In the genomic region with DNA sequence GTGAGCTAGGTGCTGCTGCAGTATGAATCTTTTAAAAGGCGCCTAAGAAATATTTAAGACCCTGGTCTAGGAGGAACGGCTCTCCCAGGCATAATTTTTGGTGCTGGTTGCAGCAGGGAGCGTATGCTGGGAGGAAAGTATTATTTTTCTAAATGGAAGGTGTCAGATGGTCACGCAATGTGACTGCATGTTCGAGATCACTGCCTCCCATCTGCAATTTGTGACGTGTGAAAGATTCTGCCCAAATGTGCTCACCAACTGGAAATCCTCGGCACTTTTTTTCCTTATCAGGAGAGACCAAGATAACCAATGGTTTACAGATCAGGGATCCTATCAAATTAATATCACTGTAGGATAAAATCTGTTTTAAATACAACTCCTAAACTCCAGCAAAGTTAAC, we compare ENCODE assay signal across 12 cellular contexts.
"Had no signal": no experiment of that assay in that cellular context is flagged by ENCODE, and none has a peak within 500 bp of the region (broad histone marks: within the 10 kb centered on the region; RNA-seq: fewer than 3 reads in every experiment).

No MANE protein-coding gene starts in this region.

- H3K27me3 Mint-ChIP-seq: activated naive CD8-positive, alpha-beta T cell treated with anti-CD3 and anti-CD28 coated beads, Interleukin-2, amount 10 ng/mL, durations not matched to agents 7 days and 5 days had no signal

- H3K36me3 Mint-ChIP-seq: activated naive CD8-positive, alpha-beta T cell treated with anti-CD3 and anti-CD28 coated beads, Interleukin-2, amount 10 ng/mL, durations not matched to agents 7 days and 5 days had no signal

- ATAC-seq: foreskin keratinocyte, lower lobe of right lung had no signal

- H3K4me1 Mint-ChIP-seq: activated naive CD8-positive, alpha-beta T cell treated with anti-CD3 and anti-CD28 coated beads, Interleukin-2, amount 10 ng/mL, durations not matched to agents 7 days and 5 days had no signal

- H3K9me3 ChIP-seq: lower lobe of right lung, neutrophil, upper lobe of left lung had no signal

- H3K27me3 ChIP-seq: foreskin keratinocyte, neutrophil, upper lobe of left lung had no signal

- H3K27ac Mint-ChIP-seq: activated naive CD8-positive, alpha-beta T cell treated with anti-CD3 and anti-CD28 coated beads, Interleukin-2, amount 10 ng/mL, durations not matched to agents 7 days and 5 days had no signal

- H3K27ac ChIP-seq: foreskin keratinocyte, lower lobe of right lung, neutrophil, upper lobe of left lung had no signal

- H3K4me3 Mint-ChIP-seq: activated naive CD8-positive, alpha-beta T cell treated with anti-CD3 and anti-CD28 coated beads, Interleukin-2, amount 10 ng/mL, durations not matched to agents 7 days and 5 days had no signal

- H3K4me3 ChIP-seq: lower lobe of right lung, upper lobe of left lung had no signal

- H3K4me1 ChIP-seq: foreskin keratinocyte, lower lobe of right lung, upper lobe of left lung had no signal

- DNase-seq: activated CD4-positive, CD25-positive, alpha-beta regulatory T cell treated with anti-CD3 and anti-CD28 coated beads, Interleukin-2, amount 50 U/mL, for 72 hours; activated naive CD4-positive, alpha-beta T cell; activated naive CD8-positive, alpha-beta T cell treated with anti-CD3 and anti-CD28 coated beads, Interleukin-2, amount 10 ng/mL, durations not matched to agents 7 days and 5 days; activated T-cell treated with anti-CD3 and anti-CD28 coated beads for 4 hours; effector memory CD4-positive, alpha-beta T cell; foreskin keratinocyte; head of caudate nucleus; lower lobe of right lung; stimulated activated naive CD4-positive, alpha-beta T cell treated with Interleukin-2 at 50 U/mL for 16 hours; substantia nigra; upper lobe of left lung had no signal

- H3K36me3 ChIP-seq: lower lobe of right lung, neutrophil, upper lobe of left lung had no signal
